ENCODE assay signal across 8 cellular contexts in the genomic region with DNA sequence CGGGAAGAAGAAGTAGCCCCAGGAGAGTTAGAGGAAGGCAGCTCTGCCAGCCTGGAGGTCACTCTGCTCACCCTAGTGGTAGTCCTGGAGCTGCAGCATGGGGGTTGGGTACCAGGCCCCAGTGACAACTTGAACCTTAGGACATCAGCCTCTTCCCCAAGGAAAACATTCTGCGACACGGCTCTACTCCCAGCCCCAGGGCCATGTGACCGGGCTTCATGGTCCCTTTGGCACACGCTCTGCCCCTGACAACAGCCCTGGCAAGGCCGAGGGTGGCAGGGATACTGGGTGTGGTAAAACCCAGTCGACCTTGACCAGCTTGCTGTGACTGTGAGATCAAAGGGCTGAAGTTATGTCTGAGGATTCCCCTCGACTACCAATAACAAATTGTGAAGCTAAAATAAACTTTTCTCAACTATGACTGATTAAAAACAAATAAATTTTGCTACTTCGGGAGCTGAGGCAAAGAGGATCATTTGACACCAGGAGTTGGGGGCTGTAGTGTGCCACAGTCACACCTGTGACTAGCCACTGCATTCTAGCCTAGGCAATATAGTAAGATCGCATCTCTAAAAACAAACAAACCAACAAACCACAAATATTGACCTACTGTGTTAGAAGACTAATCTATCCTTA. TPM values are rescaled to one million over a fixed set of nuclear protein-coding genes. Genes with fewer than 3 reads are reported as not detected.
DNase-seq lines count a peak whose midpoint lies in the region; ATAC-seq and TF ChIP-seq lines count a peak whose summit lies in the region.

No MANE protein-coding gene starts in this region.

- no peaks in the 10 kb centered on the region for H3K79me2 ChIP-seq in DOHH2 (ENCODE audit: control insufficient read depth, low read length)

- peaks cover 39% of the 10 kb centered on the region for H3F3A ChIP-seq in DOHH2 (ENCODE audit: control insufficient read depth, insufficient read depth)

- H3K27me3 ChIP-seq in DOHH2 (ENCODE audit: control insufficient read depth, low read length), result no peaks in the 10 kb centered on the region

- H3K4me2 ChIP-seq in DOHH2 (ENCODE audit: low read length), result peak overlapping the region; percentile 62

- peak; percentile 64 for TF ChIP-seq CTCF in DOHH2 (IDR thresholded peaks at IDR 0.05; ENCODE audit: low read depth, low read length, poor library complexity, severe bottlenecking)

- no peaks in the 10 kb centered on the region for H3K9me3 ChIP-seq in DOHH2 (ENCODE audit: control insufficient read depth, insufficient read depth, low read length)

- peak; percentile 79 for ATAC-seq in GM21717 (IDR thresholded peaks at IDR 0.05; ENCODE audit: unreplicated experiment)

- H3K27ac ChIP-seq in DOHH2 (ENCODE audit: low read depth, low read length), result peak overlapping the region; percentile 77

- H3K36me3 ChIP-seq in DOHH2 (ENCODE audit: control insufficient read depth, low read length), result no peaks in the 10 kb centered on the region

- DNase-seq in NCI-H510A (lab: John Stamatoyannopoulos, UW) (peak; percentile 41), iPS-NIHi7 (ENCODE audit: extremely low spot score) (peak; percentile 61), occipital lobe (lab: John Stamatoyannopoulos, UW) (no peak), NK-92 (lab: John Stamatoyannopoulos, UW; ENCODE audit: unreplicated experiment) (no peak), NCI-H146 (lab: John Stamatoyannopoulos, UW) (no peak)
- no peak for DNase-seq in stimulated activated CD4-positive, alpha-beta T cell treated with anti-CD3 and anti-CD28 coated beads, Interleukin-2, amount 100 ng/mL, for 24 hours

- H3K4me1 ChIP-seq in DOHH2 (ENCODE audit: control insufficient read depth, low read length), result peaks cover 76% of the 10 kb centered on the region

- no peaks in the 10 kb centered on the region for H3K9me2 ChIP-seq in DOHH2 (replicated peaks; ENCODE audit: control insufficient read depth, low read length)

- H4K20me1 ChIP-seq in DOHH2 (ENCODE audit: control insufficient read depth, insufficient read depth, low read depth, low read length), result no peaks in the 10 kb centered on the region

- peak overlapping the region; percentile 43 for H3K4me3 ChIP-seq in DOHH2 (ENCODE audit: low read length)

RNA-seq across cellular contexts. Expression of a gene that starts 24.4 kb away (rescaled TPM):
- total RNA-seq in occipital lobe, result 95.8 TPM

Comparison
In these comparisons a context has a peak if more than half of its experiments do, and no peak if none do; other contexts are left out.
1. DNase-seq: peak in NCI-H510A (single experiment) and iPS-NIHi7 (single experiment); none in occipital lobe (single experiment), NK-92 (single experiment), NCI-H146 (single experiment) and stimulated activated CD4-positive, alpha-beta T cell treated with anti-CD3 and anti-CD28 coated beads, Interleukin-2, amount 100 ng/mL, for 24 hours (0 of 2).